ENCODE assay signal across 8 cellular contexts in the genomic region with DNA sequence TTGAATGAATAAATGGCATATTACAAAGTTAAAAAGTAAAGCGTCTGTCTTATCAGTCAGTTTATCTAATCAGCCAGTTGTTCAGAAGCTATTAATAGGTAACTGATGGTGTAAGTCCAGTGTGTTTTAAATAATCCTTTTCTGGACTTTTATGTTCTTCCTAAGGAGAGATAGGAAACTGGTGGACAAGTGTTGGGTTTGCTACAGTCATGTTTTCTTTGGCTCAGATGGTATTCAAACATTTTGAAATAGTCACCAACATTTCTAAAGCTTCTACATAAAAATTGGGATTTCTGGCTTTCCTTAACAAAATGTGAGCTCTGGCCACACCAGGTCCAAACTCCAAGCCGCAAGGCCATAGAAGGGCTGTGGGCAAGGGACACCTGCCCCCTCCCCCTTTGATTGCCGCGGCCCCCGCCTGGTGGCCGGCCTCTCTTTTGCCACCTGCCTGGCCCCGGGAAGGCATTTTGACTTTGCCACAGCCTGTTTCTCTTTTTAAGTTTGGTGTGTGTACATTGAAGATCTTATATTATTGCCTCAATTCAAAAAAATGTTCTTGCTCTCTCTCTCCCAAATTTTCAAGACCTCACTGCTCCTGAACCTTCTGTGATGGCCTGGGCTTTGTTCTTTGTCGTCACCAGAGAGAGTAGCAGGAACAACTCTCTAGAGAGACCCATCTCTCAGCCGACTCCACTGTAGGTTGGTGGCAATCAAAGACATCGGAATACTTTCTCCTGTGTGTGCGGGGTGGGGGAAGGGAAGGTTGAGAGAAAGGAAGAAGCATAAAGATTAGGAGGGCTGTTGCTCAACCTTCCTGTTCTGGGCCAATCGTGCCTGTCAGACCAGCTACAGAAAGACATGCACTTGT.
DNase-seq lines count a peak whose midpoint lies in the region; ATAC-seq and TF ChIP-seq lines count a peak whose summit lies in the region.

No MANE protein-coding gene starts in this region.

- peaks cover 46% of the 10 kb centered on the region for H3K4me1 ChIP-seq in Panc1 (ENCODE audit: control insufficient read depth, insufficient read depth, low read length)

- peak; percentile 84 for DNase-seq in ELF-1 (ENCODE audit: low read depth, low spot score)
- no peak for DNase-seq in Panc1 (ENCODE audit: low read depth, low spot score)
- DNase-seq in NK-92 treated with Interleukin-12 subunit alpha and Interleukin-12 subunit beta, amount 100 ng/mL, for 24 hours (lab: John Stamatoyannopoulos, UW): no peak
- no peak for DNase-seq in HK-2 (ENCODE audit: unreplicated experiment)
- DNase-seq in activated CD4-positive, CD25-positive, alpha-beta regulatory T cell (lab: John Stamatoyannopoulos, UW): no peak

- no TSS peak for BruUV-seq in Panc1 (replicated peaks; lab: Mats Ljungman, UMichigan)

- ATAC-seq in Panc1: peak; percentile 86
- no peak for ATAC-seq in HG02840 (IDR thresholded peaks at IDR 0.05; ENCODE audit: low FRiP score, unreplicated experiment)

- in situ Hi-C loops in Panc1 (cut with HindIII; ENCODE audit: low pct_unique_long_range_greater_than_20kb, low sequenced_read_pairs): no loop called here

- POLR2A ChIA-PET in Panc1 (lab: Charles Lee): interaction anchor here (0.6 to 0.7 kb wide), 2 partner anchors 18 to 19 kb away, joined by 13 to 14 read pairs; no protein-coding TSS in a partner anchor

- intact Hi-C loops in Panc1 (cut with micrococcal nuclease; ENCODE audit: unreplicated experiment): no loop called here
- intact Hi-C loops in dendritic cell treated with granulocyte-macrophage colony-stimulating factor and Interleukin-4, amounts not matched to agents 40 ng/mL and 50 ng/mL, for 4 days (cut with micrococcal nuclease): no loop called here

- H3K27me3 ChIP-seq in Panc1 (ENCODE audit: control insufficient read depth, insufficient read depth, low read length): no peaks in the 10 kb centered on the region

- H3K4me1 Mint-ChIP-seq in dendritic cell treated with granulocyte-macrophage colony-stimulating factor and Interleukin-4, amounts not matched to agents 40 ng/mL and 50 ng/mL, for 4 days (ENCODE audit: low read depth): peaks cover 22% of the 10 kb centered on the region
- peaks cover 35% of the 10 kb centered on the region for H3K4me1 Mint-ChIP-seq in nephron

- no peaks in the 10 kb centered on the region for H3K27me3 Mint-ChIP-seq in dendritic cell treated with granulocyte-macrophage colony-stimulating factor and Interleukin-4, amounts not matched to agents 40 ng/mL and 50 ng/mL, for 4 days
- peaks cover 3% of the 10 kb centered on the region for H3K27me3 Mint-ChIP-seq in nephron (ENCODE audit: low read depth)

- H3K9me3 Mint-ChIP-seq in dendritic cell treated with granulocyte-macrophage colony-stimulating factor and Interleukin-4, amounts not matched to agents 40 ng/mL and 50 ng/mL, for 4 days: no peaks in the 10 kb centered on the region
- H3K9me3 Mint-ChIP-seq in nephron: no peaks in the 10 kb centered on the region

- CTCF ChIA-PET in Panc1 (lab: Charles Lee): no interaction called here

- H3K27ac Mint-ChIP-seq in dendritic cell treated with granulocyte-macrophage colony-stimulating factor and Interleukin-4, amounts not matched to agents 40 ng/mL and 50 ng/mL, for 4 days: peak overlapping the region; percentile 75
- H3K27ac Mint-ChIP-seq in nephron: peak overlapping the region; percentile 50 to 86 (median 84)

- H3K36me3 ChIP-seq in Panc1 (ENCODE audit: control insufficient read depth, insufficient read depth, low read length): no peaks in the 10 kb centered on the region

- H3K9me3 ChIP-seq in Panc1 (ENCODE audit: control insufficient read depth, insufficient read depth, low read depth, low read length): no peaks in the 10 kb centered on the region

- peak overlapping the region in 1 of 2 experiments; percentile 32; a peak in 2 of 4 replicates for H3K4me3 ChIP-seq in Panc1 (ENCODE audit: low read depth in 2 of 2, low read length in 2 of 2)

- peak overlapping the region; percentile 20 for H3K4me3 Mint-ChIP-seq in dendritic cell treated with granulocyte-macrophage colony-stimulating factor and Interleukin-4, amounts not matched to agents 40 ng/mL and 50 ng/mL, for 4 days
- peak overlapping the region in 1 of 3 experiments; percentile 3 for H3K4me3 Mint-ChIP-seq in nephron

- no peaks in the 10 kb centered on the region for H3K36me3 Mint-ChIP-seq in dendritic cell treated with granulocyte-macrophage colony-stimulating factor and Interleukin-4, amounts not matched to agents 40 ng/mL and 50 ng/mL, for 4 days (ENCODE audit: low read depth)
- no peaks in the 10 kb centered on the region for H3K36me3 Mint-ChIP-seq in nephron (ENCODE audit: low read depth)

- peak overlapping the region; percentile 98 for H3K27ac ChIP-seq in Panc1 (ENCODE audit: low read length)

- no peak for TF ChIP-seq CTCF in Panc1 (IDR thresholded peaks at IDR 0.05)
- TF ChIP-seq CTCF in nephron (IDR thresholded peaks at IDR 0.05; ENCODE audit: unreplicated experiment in 3 of 3): no peak
